11 cellular contexts compared by ENCODE assay signal in the genomic region with DNA sequence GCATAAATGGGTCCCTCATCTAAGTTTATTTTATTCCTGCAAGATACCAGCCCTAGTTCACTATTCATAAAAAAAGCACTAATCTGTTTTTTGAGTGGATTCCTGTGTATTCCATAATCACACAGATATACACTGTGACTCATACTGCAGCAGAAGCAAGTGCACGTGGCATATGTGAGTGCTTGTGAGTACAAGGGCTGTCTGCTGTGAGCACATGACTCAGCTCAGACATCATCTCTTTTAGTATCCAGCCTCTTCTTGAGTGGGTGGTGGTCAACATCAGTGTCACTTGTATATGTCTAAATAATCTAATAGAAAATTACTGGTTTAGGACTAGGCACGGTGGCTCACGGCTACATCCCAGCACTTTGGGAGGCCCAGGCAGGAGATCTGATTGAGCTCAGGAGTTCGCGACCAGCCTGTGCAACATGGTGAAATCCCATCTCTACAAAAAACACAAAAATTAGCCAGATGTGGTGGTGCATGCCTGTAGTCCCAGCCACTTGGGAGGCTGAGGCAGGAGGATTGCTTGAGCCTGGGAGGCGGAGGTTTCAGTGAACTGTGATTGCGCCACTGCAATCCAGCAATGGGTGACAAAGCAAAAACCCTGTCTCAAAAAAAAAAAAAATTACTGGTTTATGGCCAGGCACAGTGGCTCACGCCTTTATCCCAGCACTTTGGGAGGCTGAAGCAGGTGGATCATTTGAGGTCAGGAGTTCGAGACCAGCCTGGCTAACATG. TPM values are rescaled to one million over a fixed set of nuclear protein-coding genes. Genes with fewer than 3 reads are reported as not detected.
A peak's percentile ranks its signal among the peaks of the same experiment; 100 is the strongest.
DNase-seq lines count a peak whose midpoint lies in the region; ATAC-seq and TF ChIP-seq lines count a peak whose summit lies in the region.
"Had no signal": no experiment of that assay in that cellular context is flagged by ENCODE, and none has a peak within 500 bp of the region (broad histone marks: within the 10 kb centered on the region; RNA-seq: fewer than 3 reads in every experiment).

No MANE protein-coding gene starts in this region.

- H3K4me3 ChIP-seq in fibroblast of pulmonary artery (replicated peaks; ENCODE audit: low read depth, low read length) (no peak overlapping the region), gastrocnemius medialis (no peak overlapping the region), OCI-LY7 (ENCODE audit: low read depth, low read length, poor library complexity, severe bottlenecking) (no peak overlapping the region)
- H3K4me3 ChIP-seq: pancreas had no signal

- H3K23me2 ChIP-seq in H9 (ENCODE audit: insufficient read length, low read depth, low read length, poor library complexity, severe bottlenecking), result no peaks in the 10 kb centered on the region

- peaks cover 6 to 28% (median 18%) of the 10 kb centered on the region in 3 experiments; a peak in 6 of 7 replicates for H3K36me3 Mint-ChIP-seq in H9 (ENCODE audit: insufficient read depth in 1 of 3, low read depth in 3 of 3)

- H3K4me2 ChIP-seq in OCI-LY7 (ENCODE audit: low read length), result no peak overlapping the region
- H3K4me2 ChIP-seq in H9 (ENCODE audit: insufficient read depth, insufficient read length, low read length), result no peak overlapping the region

- H2BK15ac ChIP-seq in H9 (ENCODE audit: low read depth, low read length), result no peak overlapping the region

- peak overlapping the region in 3 of 4 donors; percentile 29 to 49 (median 44) for H3K27ac ChIP-seq in gastrocnemius medialis
- no peak overlapping the region for H3K27ac ChIP-seq in OCI-LY7 (ENCODE audit: low read depth, low read length, poor library complexity, severe bottlenecking)
- H3K27ac ChIP-seq in H9 (ENCODE audit: insufficient read length, low read depth, low read length), result no peak overlapping the region
- H3K27ac ChIP-seq: pancreas had no signal

- H3K14ac ChIP-seq in H9 (ENCODE audit: insufficient read depth, low read length), result no peak overlapping the region

- no peak overlapping the region; a peak in 1 of 7 replicates for H3K27ac Mint-ChIP-seq in H9

- H3K9me2 ChIP-seq in OCI-LY7 (ENCODE audit: insufficient read depth, low read length), result no peaks in the 10 kb centered on the region

- CTCF ChIA-PET in OCI-LY7 (lab: Charles Lee; ENCODE audit: unreplicated experiment), result no interaction called here

- peaks cover 0 to 7% of the 10 kb centered on the region in 2 donors for H3K4me1 ChIP-seq in gastrocnemius medialis
- no peaks in the 10 kb centered on the region for H3K4me1 ChIP-seq in OCI-LY7 (ENCODE audit: insufficient read depth, low read length, poor library complexity, severe bottlenecking)
- H3K4me1 ChIP-seq in H9 (ENCODE audit: insufficient read depth, low read length), result no peaks in the 10 kb centered on the region; the same call in 1 of the 2 replicates
- H3K4me1 ChIP-seq: pancreas had no signal

- H3K79me1 ChIP-seq in H9 (ENCODE audit: insufficient read depth, low read depth, low read length, poor library complexity, severe bottlenecking), result no peaks in the 10 kb centered on the region

- H2AFZ ChIP-seq in OCI-LY7 (ENCODE audit: low read length) (no peak overlapping the region), H9 (ENCODE audit: low read length) (no peak overlapping the region)

- H2AK5ac ChIP-seq in H9 (ENCODE audit: insufficient read length, low read length), result no peak overlapping the region

- H3K79me2 ChIP-seq in OCI-LY7 (ENCODE audit: insufficient read depth, low read depth, low read length) (no peaks in the 10 kb centered on the region), H9 (ENCODE audit: insufficient read depth, low read length) (no peaks in the 10 kb centered on the region)

- no peak overlapping the region for H2BK12ac ChIP-seq in H9 (ENCODE audit: insufficient read length, low read depth, low read length)

- H3K18ac ChIP-seq in H9 (ENCODE audit: insufficient read length, low read depth, low read length), result no peak overlapping the region

- no peak overlapping the region for H3K56ac ChIP-seq in H9 (ENCODE audit: insufficient read length, low read depth, low read length)

- H4K5ac ChIP-seq in H9 (ENCODE audit: insufficient read length, low read depth, low read length), result no peak overlapping the region

- no peak overlapping the region for H2BK20ac ChIP-seq in H9 (ENCODE audit: low read depth, low read length, poor library complexity, severe bottlenecking)

- intact Hi-C loops in gastrocnemius medialis (cut with DNase I; ENCODE audit: low total_unique reads) (no loop called here), OCI-LY7 (cut with micrococcal nuclease; ENCODE audit: unreplicated experiment) (no loop called here)

- BruUV-seq in OCI-LY7 (replicated peaks; lab: Mats Ljungman, UMichigan), result no TSS peak

- H2BK120ac ChIP-seq in H9 (ENCODE audit: low read depth, low read length, poor library complexity, severe bottlenecking), result no peak overlapping the region

- H3K27me3 ChIP-seq in gastrocnemius medialis (no peaks in the 10 kb centered on the region), H9 (ENCODE audit: insufficient read depth, low read length) (no peaks in the 10 kb centered on the region)
- H3K27me3 ChIP-seq: pancreas had no signal

- no peak overlapping the region for H3K4me3 Mint-ChIP-seq in H9

- in situ Hi-C loops in SK-MEL-5 (cut with HindIII; ENCODE audit: low pct_unique_long_range_greater_than_20kb, low sequenced_read_pairs), result no loop called here
- in situ Hi-C loops in gastrocnemius medialis (cut with MboI; ENCODE audit: low sequenced_read_pairs in 4 of 4), result no loop called here

- POLR2A ChIA-PET in OCI-LY7 (lab: Charles Lee), result no interaction called here

- peak; percentile 81 for DNase-seq in GM04503 (ENCODE audit: low read depth)
- DNase-seq in SK-MEL-5 (ENCODE audit: low read depth, low spot score), result peak; percentile 80
- DNase-seq in fibroblast of pulmonary artery (ENCODE audit: low read depth), result peak; percentile 95
- no peak for DNase-seq in gastrocnemius medialis
- DNase-seq in OCI-LY7 (ENCODE audit: low spot score), result no peak
- DNase-seq in stimulated activated CD4-positive, alpha-beta T cell treated with anti-CD3 and anti-CD28 coated beads, Interleukin-4, amount 100 ng/mL, for 1 hour, result no peak
- DNase-seq in H9, result no peak
- DNase-seq: activated naive CD4-positive, alpha-beta T cell treated with Interleukin-2 at 50 U/mL for 16 hours; hippocampal formation; pancreas had no signal

- H4K91ac ChIP-seq in H9 (ENCODE audit: insufficient read length, low read depth, low read length), result no peak overlapping the region

- TF ChIP-seq POLR2A in gastrocnemius medialis (IDR thresholded peaks at IDR 0.05), result no peak

- H3K9ac ChIP-seq in H9 (ENCODE audit: extremely low read depth, insufficient read length, low read length), result no peak overlapping the region

- no peak overlapping the region for H2BK5ac ChIP-seq in H9 (ENCODE audit: insufficient read length, low read length)

- peaks cover 0 to 6% of the 10 kb centered on the region in 2 donors for H3K36me3 ChIP-seq in gastrocnemius medialis
- H3K36me3 ChIP-seq in OCI-LY7 (ENCODE audit: insufficient read depth, low read length), result no peaks in the 10 kb centered on the region

- no peak overlapping the region for H4K8ac ChIP-seq in H9 (replicated peaks; ENCODE audit: insufficient read length, low read depth, low read length)

- H3K9me3 ChIP-seq in gastrocnemius medialis (no peaks in the 10 kb centered on the region), OCI-LY7 (ENCODE audit: low read length) (no peaks in the 10 kb centered on the region), H9 (ENCODE audit: control insufficient read depth, low read depth, low read length) (no peaks in the 10 kb centered on the region)
- H3K9me3 ChIP-seq: pancreas had no signal

- H3K27me3 Mint-ChIP-seq in H9 (ENCODE audit: low read depth), result no peaks in the 10 kb centered on the region

- no peak overlapping the region for H3K23ac ChIP-seq in H9 (ENCODE audit: insufficient read length, low read depth, low read length)

- no peak overlapping the region for H3K4ac ChIP-seq in H9 (ENCODE audit: low read depth, low read length)

- H4K20me1 ChIP-seq in OCI-LY7 (ENCODE audit: insufficient read depth, low read length), result no peaks in the 10 kb centered on the region
- H4K20me1 ChIP-seq in H9 (ENCODE audit: control insufficient read depth, insufficient read depth, insufficient read length), result no peaks in the 10 kb centered on the region

- H3K9me3 Mint-ChIP-seq in H9, result no peaks in the 10 kb centered on the region

- ATAC-seq in gastrocnemius medialis (peak; percentile 60 to 86), GM19397 (IDR thresholded peaks at IDR 0.05; ENCODE audit: unreplicated experiment) (no peak)

- TF ChIP-seq CTCF in fibroblast of pulmonary artery (IDR thresholded peaks at IDR 0.05; ENCODE audit: low read length, missing control alignments) (no peak), gastrocnemius medialis (IDR thresholded peaks at IDR 0.05 in 4 of 5, conservative IDR thresholded peaks at IDR 0.05 in 1 of 5) (no peak), OCI-LY7 (conservative IDR thresholded peaks at IDR 0.05; ENCODE audit: low read length) (no peak), H9 (conservative IDR thresholded peaks at IDR 0.05) (no peak)

- no CpG with 5 or more reads among the region's 9 CpGs for WGBS in H9 (ENCODE audit: extremely low coverage, insufficient read length, low lambda C conversion rate)

- peaks cover 4% of the 10 kb centered on the region in 2 experiments for H3K4me1 Mint-ChIP-seq in H9

- no peak overlapping the region for H3T11ph ChIP-seq in H9 (ENCODE audit: low read length)

RNA-seq across cellular contexts. Expression of gene NIPA2, which starts 49.8 kb away (rescaled TPM):
- total RNA-seq in SK-MEL-5 (2014; rRNA removed; shearing (Covaris generic)), result 130 and 131 TPM in 2 replicates
- 86.4 and 94.5 TPM in 2 replicates for polyA plus RNA-seq in SK-MEL-5 (2015; cell fraction: cytosol; rRNA removed)
- polyA plus RNA-seq in SK-MEL-5 (2015; cell fraction: nucleus; rRNA removed), result 36.9 and 43.0 TPM in 2 replicates
- total RNA-seq in gastrocnemius medialis, result 10 to 100 TPM; 27.3 to 43.5 (median 38.6) TPM
- total RNA-seq in OCI-LY7 (2014; rRNA removed; shearing (Covaris generic)), result 112 and 126 TPM in 2 replicates
- total RNA-seq in OCI-LY7 (2022), result 78.1 and 96.1 TPM in 2 replicates
- total RNA-seq in H9 (2021), result 77.9 and 79.3 TPM in 2 replicates

Comparison
In these comparisons a context has a peak if more than half of its experiments do, and no peak if none do; other contexts are left out.
1. DNase-seq: peak in GM04503 (single experiment), SK-MEL-5 (single experiment) and fibroblast of pulmonary artery (single experiment); none in gastrocnemius medialis (0 of 2), OCI-LY7 (single experiment), stimulated activated CD4-positive, alpha-beta T cell treated with anti-CD3 and anti-CD28 coated beads, Interleukin-4, amount 100 ng/mL, for 1 hour (single experiment) and H9 (single experiment).
2. H3K27ac ChIP-seq: peak in gastrocnemius medialis (3 of 4); none in OCI-LY7 (single experiment) and H9 (single experiment).